ENCODE assay signal across 2 cellular contexts in the genomic region with DNA sequence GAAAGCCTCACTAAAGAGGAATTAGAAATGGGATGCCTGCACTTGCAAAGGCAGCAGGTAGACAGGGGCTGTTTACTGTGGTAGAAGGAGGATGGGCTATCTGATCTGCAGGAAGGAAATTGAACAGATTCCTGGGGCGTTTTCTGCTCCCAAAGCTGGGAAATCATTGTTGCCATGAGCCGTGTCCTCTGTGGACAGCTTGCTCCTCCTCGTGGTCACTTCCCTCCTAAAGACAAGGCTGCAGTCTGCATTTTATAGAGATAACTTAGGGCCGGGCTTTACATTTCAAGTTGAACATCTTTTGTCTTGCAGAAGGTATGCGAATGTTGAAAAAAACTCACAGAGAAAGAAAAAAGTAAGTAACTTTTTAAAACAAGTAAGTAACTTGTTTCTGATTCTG.
TF ChIP-seq lines count a peak whose summit lies in the region.

No MANE protein-coding gene starts in this region.

TF ChIP-seq in GM23338, 12 proteins besides CTCF, POLR2A, EP300 and RAD21 (continues in another document):
- TF ChIP-seq, protein P1, sequence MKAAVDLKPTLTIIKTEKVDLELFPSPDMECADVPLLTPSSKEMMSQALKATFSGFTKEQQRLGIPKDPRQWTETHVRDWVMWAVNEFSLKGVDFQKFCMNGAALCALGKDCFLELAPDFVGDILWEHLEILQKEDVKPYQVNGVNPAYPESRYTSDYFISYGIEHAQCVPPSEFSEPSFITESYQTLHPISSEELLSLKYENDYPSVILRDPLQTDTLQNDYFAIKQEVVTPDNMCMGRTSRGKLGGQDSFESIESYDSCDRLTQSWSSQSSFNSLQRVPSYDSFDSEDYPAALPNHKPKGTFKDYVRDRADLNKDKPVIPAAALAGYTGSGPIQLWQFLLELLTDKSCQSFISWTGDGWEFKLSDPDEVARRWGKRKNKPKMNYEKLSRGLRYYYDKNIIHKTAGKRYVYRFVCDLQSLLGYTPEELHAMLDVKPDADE (IDR thresholded peaks at IDR 0.05): no peak
- TF ChIP-seq ZNF331 (CRISPR knock-in tag; IDR thresholded peaks at IDR 0.05; ENCODE audit: low read depth) (no peak), NANOG (IDR thresholded peaks at IDR 0.05; ENCODE audit: borderline replicate concordance) (no peak), EZH2phosphoT487 (IDR thresholded peaks at IDR 0.05; ENCODE audit: unreplicated experiment) (no peak), ZNF114 (CRISPR knock-in tag; IDR thresholded peaks at IDR 0.05) (no peak), CREB1 (CRISPR knock-in tag; IDR thresholded peaks at IDR 0.05; ENCODE audit: low read depth) (no peak), STAT1 (IDR thresholded peaks at IDR 0.05; ENCODE audit: unreplicated experiment) (no peak), EZH2 (IDR thresholded peaks at IDR 0.05; ENCODE audit: low read depth, unreplicated experiment) (no peak)
- TF ChIP-seq, protein P2, sequence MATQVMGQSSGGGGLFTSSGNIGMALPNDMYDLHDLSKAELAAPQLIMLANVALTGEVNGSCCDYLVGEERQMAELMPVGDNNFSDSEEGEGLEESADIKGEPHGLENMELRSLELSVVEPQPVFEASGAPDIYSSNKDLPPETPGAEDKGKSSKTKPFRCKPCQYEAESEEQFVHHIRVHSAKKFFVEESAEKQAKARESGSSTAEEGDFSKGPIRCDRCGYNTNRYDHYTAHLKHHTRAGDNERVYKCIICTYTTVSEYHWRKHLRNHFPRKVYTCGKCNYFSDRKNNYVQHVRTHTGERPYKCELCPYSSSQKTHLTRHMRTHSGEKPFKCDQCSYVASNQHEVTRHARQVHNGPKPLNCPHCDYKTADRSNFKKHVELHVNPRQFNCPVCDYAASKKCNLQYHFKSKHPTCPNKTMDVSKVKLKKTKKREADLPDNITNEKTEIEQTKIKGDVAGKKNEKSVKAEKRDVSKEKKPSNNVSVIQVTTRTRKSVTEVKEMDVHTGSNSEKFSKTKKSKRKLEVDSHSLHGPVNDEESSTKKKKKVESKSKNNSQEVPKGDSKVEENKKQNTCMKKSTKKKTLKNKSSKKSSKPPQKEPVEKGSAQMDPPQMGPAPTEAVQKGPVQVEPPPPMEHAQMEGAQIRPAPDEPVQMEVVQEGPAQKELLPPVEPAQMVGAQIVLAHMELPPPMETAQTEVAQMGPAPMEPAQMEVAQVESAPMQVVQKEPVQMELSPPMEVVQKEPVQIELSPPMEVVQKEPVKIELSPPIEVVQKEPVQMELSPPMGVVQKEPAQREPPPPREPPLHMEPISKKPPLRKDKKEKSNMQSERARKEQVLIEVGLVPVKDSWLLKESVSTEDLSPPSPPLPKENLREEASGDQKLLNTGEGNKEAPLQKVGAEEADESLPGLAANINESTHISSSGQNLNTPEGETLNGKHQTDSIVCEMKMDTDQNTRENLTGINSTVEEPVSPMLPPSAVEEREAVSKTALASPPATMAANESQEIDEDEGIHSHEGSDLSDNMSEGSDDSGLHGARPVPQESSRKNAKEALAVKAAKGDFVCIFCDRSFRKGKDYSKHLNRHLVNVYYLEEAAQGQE (IDR thresholded peaks at IDR 0.05; ENCODE audit: unreplicated experiment): no peak
- TF ChIP-seq, protein P3, sequence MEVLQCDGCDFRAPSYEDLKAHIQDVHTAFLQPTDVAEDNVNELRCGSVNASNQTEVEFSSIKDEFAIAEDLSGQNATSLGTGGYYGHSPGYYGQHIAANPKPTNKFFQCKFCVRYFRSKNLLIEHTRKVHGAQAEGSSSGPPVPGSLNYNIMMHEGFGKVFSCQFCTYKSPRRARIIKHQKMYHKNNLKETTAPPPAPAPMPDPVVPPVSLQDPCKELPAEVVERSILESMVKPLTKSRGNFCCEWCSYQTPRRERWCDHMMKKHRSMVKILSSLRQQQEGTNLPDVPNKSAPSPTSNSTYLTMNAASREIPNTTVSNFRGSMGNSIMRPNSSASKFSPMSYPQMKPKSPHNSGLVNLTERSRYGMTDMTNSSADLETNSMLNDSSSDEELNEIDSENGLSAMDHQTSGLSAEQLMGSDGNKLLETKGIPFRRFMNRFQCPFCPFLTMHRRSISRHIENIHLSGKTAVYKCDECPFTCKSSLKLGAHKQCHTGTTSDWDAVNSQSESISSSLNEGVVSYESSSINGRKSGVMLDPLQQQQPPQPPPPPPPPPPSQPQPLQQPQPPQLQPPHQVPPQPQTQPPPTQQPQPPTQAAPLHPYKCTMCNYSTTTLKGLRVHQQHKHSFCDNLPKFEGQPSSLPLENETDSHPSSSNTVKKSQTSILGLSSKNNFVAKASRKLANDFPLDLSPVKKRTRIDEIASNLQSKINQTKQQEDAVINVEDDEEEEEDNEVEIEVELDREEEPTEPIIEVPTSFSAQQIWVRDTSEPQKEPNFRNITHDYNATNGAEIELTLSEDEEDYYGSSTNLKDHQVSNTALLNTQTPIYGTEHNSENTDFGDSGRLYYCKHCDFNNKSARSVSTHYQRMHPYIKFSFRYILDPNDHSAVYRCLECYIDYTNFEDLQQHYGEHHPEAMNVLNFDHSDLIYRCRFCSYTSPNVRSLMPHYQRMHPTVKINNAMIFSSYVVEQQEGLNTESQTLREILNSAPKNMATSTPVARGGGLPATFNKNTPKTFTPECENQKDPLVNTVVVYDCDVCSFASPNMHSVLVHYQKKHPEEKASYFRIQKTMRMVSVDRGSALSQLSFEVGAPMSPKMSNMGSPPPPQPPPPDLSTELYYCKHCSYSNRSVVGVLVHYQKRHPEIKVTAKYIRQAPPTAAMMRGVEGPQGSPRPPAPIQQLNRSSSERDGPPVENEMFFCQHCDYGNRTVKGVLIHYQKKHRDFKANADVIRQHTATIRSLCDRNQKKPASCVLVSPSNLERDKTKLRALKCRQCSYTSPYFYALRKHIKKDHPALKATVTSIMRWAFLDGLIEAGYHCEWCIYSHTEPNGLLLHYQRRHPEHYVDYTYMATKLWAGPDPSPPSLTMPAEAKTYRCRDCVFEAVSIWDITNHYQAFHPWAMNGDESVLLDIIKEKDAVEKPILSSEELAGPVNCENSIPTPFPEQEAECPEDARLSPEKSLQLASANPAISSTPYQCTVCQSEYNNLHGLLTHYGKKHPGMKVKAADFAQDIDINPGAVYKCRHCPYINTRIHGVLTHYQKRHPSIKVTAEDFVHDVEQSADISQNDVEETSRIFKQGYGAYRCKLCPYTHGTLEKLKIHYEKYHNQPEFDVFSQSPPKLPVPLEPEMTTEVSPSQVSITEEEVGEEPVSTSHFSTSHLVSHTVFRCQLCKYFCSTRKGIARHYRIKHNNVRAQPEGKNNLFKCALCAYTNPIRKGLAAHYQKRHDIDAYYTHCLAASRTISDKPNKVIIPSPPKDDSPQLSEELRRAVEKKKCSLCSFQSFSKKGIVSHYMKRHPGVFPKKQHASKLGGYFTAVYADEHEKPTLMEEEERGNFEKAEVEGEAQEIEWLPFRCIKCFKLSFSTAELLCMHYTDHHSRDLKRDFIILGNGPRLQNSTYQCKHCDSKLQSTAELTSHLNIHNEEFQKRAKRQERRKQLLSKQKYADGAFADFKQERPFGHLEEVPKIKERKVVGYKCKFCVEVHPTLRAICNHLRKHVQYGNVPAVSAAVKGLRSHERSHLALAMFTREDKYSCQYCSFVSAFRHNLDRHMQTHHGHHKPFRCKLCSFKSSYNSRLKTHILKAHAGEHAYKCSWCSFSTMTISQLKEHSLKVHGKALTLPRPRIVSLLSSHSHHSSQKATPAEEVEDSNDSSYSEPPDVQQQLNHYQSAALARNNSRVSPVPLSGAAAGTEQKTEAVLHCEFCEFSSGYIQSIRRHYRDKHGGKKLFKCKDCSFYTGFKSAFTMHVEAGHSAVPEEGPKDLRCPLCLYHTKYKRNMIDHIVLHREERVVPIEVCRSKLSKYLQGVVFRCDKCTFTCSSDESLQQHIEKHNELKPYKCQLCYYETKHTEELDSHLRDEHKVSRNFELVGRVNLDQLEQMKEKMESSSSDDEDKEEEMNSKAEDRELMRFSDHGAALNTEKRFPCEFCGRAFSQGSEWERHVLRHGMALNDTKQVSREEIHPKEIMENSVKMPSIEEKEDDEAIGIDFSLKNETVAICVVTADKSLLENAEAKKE (CRISPR knock-in tag; IDR thresholded peaks at IDR 0.05): no peak

TF ChIP-seq in IMR-90, 13 proteins besides CTCF, POLR2A, EP300 and RAD21:
- TF ChIP-seq BHLHE40 (IDR thresholded peaks at IDR 0.05; ENCODE audit: low read depth, low read length): no peak
